In genomic region chr7:104538152-104538551, GRCh38 we compare ENCODE assay signal across 34 cellular contexts.
"Had no signal": no experiment of that assay in that cellular context is flagged by ENCODE, and none has a peak within 500 bp of the region (broad histone marks: within the 10 kb centered on the region; RNA-seq: fewer than 3 reads in every experiment).

No MANE protein-coding gene starts in this region.

- H3K36me3 ChIP-seq: ascending aorta, breast epithelium, esophagus muscularis mucosa, gastrocnemius medialis, WERI-Rb-1 had no signal

- H3K27me3 ChIP-seq: ascending aorta, foreskin keratinocyte, gastrocnemius medialis had no signal

- H3K4me1 ChIP-seq: ascending aorta, breast epithelium, esophagus muscularis mucosa, foreskin keratinocyte, gastrocnemius medialis had no signal

- H3K27me3 Mint-ChIP-seq: activated naive CD4-positive, alpha-beta T cell treated with anti-CD3 and anti-CD28 coated beads, Interleukin-2, amount 10 ng/mL, durations not matched to agents 7 days and 5 days; activated naive CD8-positive, alpha-beta T cell treated with anti-CD3 and anti-CD28 coated beads, Interleukin-2, amount 10 ng/mL, durations not matched to agents 7 days and 5 days; effector memory CD8-positive, alpha-beta T cell had no signal

- H3K4me3 Mint-ChIP-seq: activated B cell treated with CpG ODN at 0.5 μM for 24 hours; activated CD8-positive, alpha-beta T cell treated with anti-CD3 and anti-CD28 coated beads for 36 hours; activated naive CD4-positive, alpha-beta T cell treated with anti-CD3 and anti-CD28 coated beads, Interleukin-2, amount 10 ng/mL, durations not matched to agents 7 days and 5 days; activated naive CD8-positive, alpha-beta T cell treated with anti-CD3 and anti-CD28 coated beads, Interleukin-2, amount 10 ng/mL, durations not matched to agents 7 days and 5 days; activated T-helper 1 cell treated with anti-CD3 and anti-CD28 coated beads, Interleukin-12 subunit alpha, Interleukin-12 subunit beta, Interleukin-2, Interleukin-4 antibody, amounts not matched to agents 30 ng/mL and 10 ng/mL and 1 ng/mL, durations not matched to agents 14 hours and 24 hours and 36 hours; brain; effector memory CD8-positive, alpha-beta T cell; T-helper 17 cell; T-helper 2 cell treated with Interferon-gamma antibody and Interleukin-4, amounts not matched to agents 5 μg/mL and 100 μg/mL, for 36 hours had no signal

- H3K36me3 Mint-ChIP-seq: activated naive CD4-positive, alpha-beta T cell treated with anti-CD3 and anti-CD28 coated beads, Interleukin-2, amount 10 ng/mL, durations not matched to agents 7 days and 5 days; activated naive CD4-positive, alpha-beta T cell treated with anti-CD3 and anti-CD28 coated beads, Interleukin-2, amount 50 U/mL, for 72 hours; activated naive CD8-positive, alpha-beta T cell treated with anti-CD3 and anti-CD28 coated beads, Interleukin-2, amount 10 ng/mL, durations not matched to agents 7 days and 5 days; brain had no signal

- H3K4me3 ChIP-seq: ascending aorta, breast epithelium, esophagus muscularis mucosa, gastrocnemius medialis had no signal

- H3K4me1 Mint-ChIP-seq: activated B cell treated with CpG ODN at 0.5 μM for 24 hours; activated naive CD4-positive, alpha-beta T cell treated with anti-CD3 and anti-CD28 coated beads, Interleukin-2, amount 10 ng/mL, durations not matched to agents 7 days and 5 days; activated naive CD8-positive, alpha-beta T cell treated with anti-CD3 and anti-CD28 coated beads, Interleukin-2, amount 10 ng/mL, durations not matched to agents 7 days and 5 days; brain; T-helper 17 cell had no signal

- ATAC-seq: activated CD4-positive, CD25-positive, alpha-beta regulatory T cell treated with anti-CD3 and anti-CD28 coated beads, Interleukin-2, amount 50 U/mL, for 24 hours; activated CD8-positive, alpha-beta T cell treated with anti-CD3 and anti-CD28 coated beads for 36 hours; activated naive CD4-positive, alpha-beta T cell treated with anti-CD3 and anti-CD28 coated beads, Interleukin-2, amount 50 U/mL, for 72 hours; effector memory CD8-positive, alpha-beta T cell; foreskin keratinocyte; gastrocnemius medialis; T-helper 17 cell had no signal

- H3K9me3 Mint-ChIP-seq: activated B cell treated with CpG ODN at 0.5 μM for 24 hours; activated CD8-positive, alpha-beta T cell treated with anti-CD3 and anti-CD28 coated beads for 36 hours; activated T-helper 1 cell treated with anti-CD3 and anti-CD28 coated beads, Interleukin-12 subunit alpha, Interleukin-12 subunit beta, Interleukin-2, Interleukin-4 antibody, amounts not matched to agents 30 ng/mL and 10 ng/mL and 1 ng/mL, durations not matched to agents 14 hours and 24 hours and 36 hours; activated T-helper 2 cell treated with anti-CD3 and anti-CD28 coated beads, Interferon-gamma antibody, Interleukin-2, Interleukin-4, amounts not matched to agents 10 μg/mL and 5 μg/mL and 100 μg/mL, durations not matched to agents 14 hours and 24 hours and 36 hours; T-helper 2 cell treated with Interferon-gamma antibody and Interleukin-4, amounts not matched to agents 5 μg/mL and 100 μg/mL, for 36 hours had no signal

- DNase-seq: activated B cell treated with CpG ODN at 0.5 μM for 24 hours; activated CD4-positive, alpha-beta T cell treated with anti-CD3 and anti-CD28 coated beads for 48 hours; activated CD4-positive, alpha-beta T cell treated with anti-CD3 and anti-CD28 coated beads, Interleukin-2, amount 50 U/mL, for 1 hour; activated CD4-positive, alpha-beta T cell treated with anti-CD3 and anti-CD28 coated beads, Interleukin-2, amount 50 U/mL, for 48 hours; activated CD8-positive, alpha-beta memory T cell treated with anti-CD3 and anti-CD28 coated beads for 24 hours; activated CD8-positive, alpha-beta T cell treated with anti-CD3 and anti-CD28 coated beads for 36 hours; activated gamma-delta T cell; activated naive CD4-positive, alpha-beta T cell; activated naive CD4-positive, alpha-beta T cell treated with anti-CD3 and anti-CD28 coated beads, Interleukin-2, amount 10 ng/mL, durations not matched to agents 7 days and 5 days; activated naive CD8-positive, alpha-beta T cell treated with anti-CD3 and anti-CD28 coated beads, Interleukin-2, amount 10 ng/mL, durations not matched to agents 7 days and 5 days; activated T-cell treated with anti-CD3 and anti-CD28 coated beads, Interleukin-2, amount 50 U/mL, for 1 hour; activated T-cell treated with anti-CD3 and anti-CD28 coated beads, Interleukin-2, amount 50 U/mL, for 48 hours; cortex of kidney; dermis blood vessel endothelial cell; effector CD4-positive, alpha-beta T cell; effector memory CD8-positive, alpha-beta T cell; erythroblast; foreskin keratinocyte; gastrocnemius medialis; glutamatergic neuron; T-helper 1 cell; T-helper 17 cell; T1000; WERI-Rb-1 had no signal

- FAIRE-seq: colon had no signal

- H3K9me3 ChIP-seq: ascending aorta, breast epithelium, gastrocnemius medialis had no signal

- H3K27ac ChIP-seq: ascending aorta, breast epithelium, esophagus muscularis mucosa, foreskin keratinocyte, gastrocnemius medialis, WERI-Rb-1 had no signal

- H3K27ac Mint-ChIP-seq: activated B cell treated with CpG ODN at 0.5 μM for 24 hours; activated CD8-positive, alpha-beta T cell treated with anti-CD3 and anti-CD28 coated beads for 36 hours; activated naive CD4-positive, alpha-beta T cell treated with anti-CD3 and anti-CD28 coated beads, Interleukin-2, amount 10 ng/mL, durations not matched to agents 7 days and 5 days; activated naive CD4-positive, alpha-beta T cell treated with anti-CD3 and anti-CD28 coated beads, Interleukin-2, amount 50 U/mL, for 72 hours; activated naive CD8-positive, alpha-beta T cell treated with anti-CD3 and anti-CD28 coated beads, Interleukin-2, amount 10 ng/mL, durations not matched to agents 7 days and 5 days; activated T-helper 1 cell treated with anti-CD3 and anti-CD28 coated beads, Interleukin-12 subunit alpha, Interleukin-12 subunit beta, Interleukin-2, Interleukin-4 antibody, amounts not matched to agents 30 ng/mL and 10 ng/mL and 1 ng/mL, durations not matched to agents 14 hours and 24 hours and 36 hours; activated T-helper 2 cell treated with anti-CD3 and anti-CD28 coated beads, Interferon-gamma antibody, Interleukin-2, Interleukin-4, amounts not matched to agents 10 μg/mL and 5 μg/mL and 100 μg/mL, durations not matched to agents 14 hours and 24 hours and 36 hours; brain; effector memory CD8-positive, alpha-beta T cell; T-helper 17 cell; T-helper 2 cell treated with Interferon-gamma antibody and Interleukin-4, amounts not matched to agents 5 μg/mL and 100 μg/mL, for 36 hours had no signal
